ENCODE assay signal across 12 cellular contexts in genomic region chr17:40510328-40510648, GRCh38. TPM values are rescaled to one million over a fixed set of nuclear protein-coding genes. Genes with fewer than 3 reads are reported as not detected.
A peak's percentile ranks its signal among the peaks of the same experiment; 100 is the strongest.
DNase-seq lines count a peak whose midpoint lies in the region; ATAC-seq and TF ChIP-seq lines count a peak whose summit lies in the region.
"Had no signal": no experiment of that assay in that cellular context is flagged by ENCODE, and none has a peak within 500 bp of the region (broad histone marks: within the 10 kb centered on the region; RNA-seq: fewer than 3 reads in every experiment).

No MANE protein-coding gene starts in this region.

- TF ChIP-seq CTCF in Calu3 (IDR thresholded peaks at IDR 0.05; ENCODE audit: unreplicated experiment) (no peak), omental fat pad (IDR thresholded peaks at IDR 0.05) (no peak), CD14-positive monocyte (IDR thresholded peaks at IDR 0.05) (no peak)

- intact Hi-C loops in Calu3 (cut with micrococcal nuclease; ENCODE audit: unreplicated experiment): loop anchor here (1.0 kb wide), 1 partner anchor 11 kb away; no protein-coding TSS in a partner anchor
- intact Hi-C loops in CD14-positive monocyte (cut with micrococcal nuclease): no loop called here

- no peak overlapping the region for H3K4me3 Mint-ChIP-seq in Calu3 (ENCODE audit: low read depth, unreplicated experiment)
- H3K4me3 Mint-ChIP-seq in CD14-positive monocyte: no peak overlapping the region
- H3K4me3 Mint-ChIP-seq: CD4-positive, alpha-beta T cell; T-helper 2 cell treated with Interferon-gamma antibody and Interleukin-4, amounts not matched to agents 5 μg/mL and 100 μg/mL, for 36 hours had no signal

- H3K27ac Mint-ChIP-seq in Calu3 (ENCODE audit: unreplicated experiment): no peak overlapping the region
- no peak overlapping the region for H3K27ac Mint-ChIP-seq in CD14-positive monocyte
- H3K27ac Mint-ChIP-seq: T-helper 2 cell treated with Interferon-gamma antibody and Interleukin-4, amounts not matched to agents 5 μg/mL and 100 μg/mL, for 36 hours had no signal

- ATAC-seq in omental fat pad (ENCODE audit: low FRiP score) (peak; percentile 75), GM19351 (IDR thresholded peaks at IDR 0.05; ENCODE audit: unreplicated experiment) (no peak)

- H3K4me1 Mint-ChIP-seq in Calu3 (ENCODE audit: low read depth, unreplicated experiment) (peaks cover 41% of the 10 kb centered on the region), CD14-positive monocyte (peaks cover 2% of the 10 kb centered on the region)

- H3K36me3 Mint-ChIP-seq in Calu3 (ENCODE audit: insufficient read depth, unreplicated experiment) (peaks cover 8% of the 10 kb centered on the region), CD14-positive monocyte (no peaks in the 10 kb centered on the region)

- CTCF ChIA-PET in Calu3 (lab: Charles Lee): interaction anchor here (0.6 to 68.2 kb wide), 15 partner anchors 10 to 1827 kb away, joined by 3 to 4142 read pairs (median 16); partner anchors contain the start of genes IGFBP4, TNS4 and TOP2A

- H3K27me3 Mint-ChIP-seq in Calu3 (ENCODE audit: unreplicated experiment): peaks cover 61% of the 10 kb centered on the region
- peaks cover 35 to 62% (median 57%) of the 10 kb centered on the region in 3 donors for H3K27me3 Mint-ChIP-seq in CD14-positive monocyte (ENCODE audit: low read depth in 3 of 3)
- H3K27me3 Mint-ChIP-seq: CD4-positive, alpha-beta T cell had no signal

- no TSS peak for BruUV-seq in Calu3 (replicated peaks; lab: Mats Ljungman, UMichigan)

- no peaks in the 10 kb centered on the region for H3K9me3 Mint-ChIP-seq in Calu3 (ENCODE audit: low read depth, unreplicated experiment)
- H3K9me3 Mint-ChIP-seq in CD14-positive monocyte: peaks cover 0 to 3% (median 0%) of the 10 kb centered on the region in 7 donors
- H3K9me3 Mint-ChIP-seq: CD4-positive, alpha-beta T cell; T-helper 2 cell treated with Interferon-gamma antibody and Interleukin-4, amounts not matched to agents 5 μg/mL and 100 μg/mL, for 36 hours had no signal

- DNase-seq in Calu3 (peak; percentile 88), NCI-H226 (peak; percentile 92), cerebellar cortex (ENCODE audit: low spot score) (peak; percentile 78), omental fat pad (ENCODE audit: low spot score) (no peak), NCI-H128 (lab: John Stamatoyannopoulos, UW; ENCODE audit: unreplicated experiment) (no peak), CD14-positive monocyte (ENCODE audit: low spot score) (no peak), HT-29 (ENCODE audit: low spot score) (no peak)
- DNase-seq: CD4-positive, alpha-beta T cell; glutamatergic neuron; NCI-H774 had no signal

RNA-seq across cellular contexts. Expression of gene TNS4, which starts 8.9 kb away (rescaled TPM):
- total RNA-seq in Calu3 (2022) (0.21 and 0.44 TPM in 2 replicates), omental fat pad (1 to 10 TPM in 2 of 4 donors, not detected in 2; 1.8 to 2.1 TPM)
- polyA plus RNA-seq in CD14-positive monocyte: not detected
- 148 and 187 TPM in 2 replicates for total RNA-seq in HT-29 (2014; rRNA removed; shearing (Covaris generic))

RNA-seq across cellular contexts. Expression of gene CCR7, which starts 55.0 kb away (rescaled TPM):
- not detected in 2 replicates for total RNA-seq in Calu3 (2022)
- total RNA-seq in omental fat pad: 1 to 10 TPM in 1 of 4 donors, under 1 TPM in 1, not detected in 2; 0.37 to 1.9 TPM
- polyA plus RNA-seq in CD14-positive monocyte: 1 to 10 TPM; 1.2 to 2.1 TPM
- not detected in 2 replicates for total RNA-seq in HT-29 (2014; rRNA removed; shearing (Covaris generic))

Comparison
In these comparisons a context has a peak if more than half of its experiments do, and no peak if none do; other contexts are left out.
1. DNase-seq: peak in Calu3 (single experiment), NCI-H226 (single experiment) and cerebellar cortex (single experiment); none in omental fat pad (single experiment), NCI-H128 (single experiment), CD14-positive monocyte (single experiment) and HT-29 (single experiment).
2. RNA of gene TNS4, which starts 8.9 kb away (total RNA-seq): 148 to 187 TPM in HT-29; 1.8 to 2.1 TPM in omental fat pad and 0.21 to 0.44 TPM in Calu3; every median in the first group is over 10 times any median in the second.